In genomic region chr20:62794007-62794724, GRCh38 we compare ENCODE assay signal across 8 cellular contexts. TPM values are rescaled to one million over a fixed set of nuclear protein-coding genes. Genes with fewer than 3 reads are reported as not detected.
DNase-seq lines count a peak whose midpoint lies in the region; ATAC-seq and TF ChIP-seq lines count a peak whose summit lies in the region.

No MANE protein-coding gene starts in this region.

- H3K36me3 ChIP-seq in WERI-Rb-1, result peaks cover 22% of the 10 kb centered on the region
- peaks cover 4% of the 10 kb centered on the region for H3K36me3 ChIP-seq in mammary epithelial cell (ENCODE audit: insufficient read depth, low read length)
- H3K36me3 ChIP-seq in smooth muscle cell (ENCODE audit: low read depth), result no peaks in the 10 kb centered on the region

- TF ChIP-seq CTCF in AG04449 (IDR thresholded peaks at IDR 0.05; ENCODE audit: insufficient read depth, low read length, missing control alignments) (no peak), WERI-Rb-1 (IDR thresholded peaks at IDR 0.05; ENCODE audit: low read depth, low read length) (no peak), mammary epithelial cell (conservative IDR thresholded peaks at IDR 0.05 in 1 of 2, IDR thresholded peaks at IDR 0.05 in 1 of 2; ENCODE audit: extremely low read depth in 1 of 2, insufficient read depth in 1 of 2, low read depth in 1 of 2, low read length in 2 of 2) (no peak), smooth muscle cell (IDR thresholded peaks at IDR 0.05; ENCODE audit: borderline replicate concordance, insufficient read depth, poor library complexity, severe bottlenecking) (no peak)

- H3K4me1 ChIP-seq in mammary epithelial cell (ENCODE audit: insufficient read depth, low read length) (peaks cover 44% of the 10 kb centered on the region), smooth muscle cell (ENCODE audit: low read depth) (peaks cover 10% of the 10 kb centered on the region)

- H3K4me1 Mint-ChIP-seq in immature natural killer cell, result peaks cover 29 to 46% of the 10 kb centered on the region in 2 donors

- H3K36me3 Mint-ChIP-seq in immature natural killer cell, result peaks cover 3 to 6% (median 4%) of the 10 kb centered on the region in 3 donors

- H3K9me3 Mint-ChIP-seq in immature natural killer cell, result no peaks in the 10 kb centered on the region

- H3K4me3 ChIP-seq in AG04449 (ENCODE audit: low read depth, low read length) (peak overlapping the region; percentile 71), WERI-Rb-1 (ENCODE audit: low read depth, low read length) (peak overlapping the region; percentile 78), mammary epithelial cell (replicated peaks in 1 of 3; ENCODE audit: insufficient read depth in 1 of 3, low read depth in 2 of 3, low read length in 3 of 3) (peak overlapping the region; percentile 46 to 66 (median 51)), smooth muscle cell (peak overlapping the region; percentile 77)

- POLR2A ChIA-PET in AG04449 (lab: Yijun Ruan, JAX), result interaction anchor here (2.2 kb wide), 1 partner anchor 21 kb away, joined by 7 read pairs; the partner anchor contains the start of gene COL9A3

- dilution Hi-C loops in mammary epithelial cell (cut with HindIII; ENCODE audit: low sequenced_read_pairs), result loop anchor here (10.0 kb wide), 1 partner anchor 61 kb away; no protein-coding TSS in a partner anchor

- H3K4me2 ChIP-seq in mammary epithelial cell (ENCODE audit: insufficient read depth, low read depth, low read length), result peak overlapping the region; percentile 100
- peak overlapping the region; percentile 97 for H3K4me2 ChIP-seq in smooth muscle cell

- peak overlapping the region; percentile 87 to 92 (median 92) for H3K4me3 Mint-ChIP-seq in immature natural killer cell

- intact Hi-C loops in mammary epithelial cell (cut with micrococcal nuclease), result loop anchor here (5.0 to 10.0 kb wide), 3 partner anchors 211 to 492 kb away; partner anchors contain the start of genes ADRM1, BHLHE23 and CABLES2

- WGBS in mammary epithelial cell (ENCODE audit: low coverage, missing lambda C conversion rate), result 4% methylated on average over 18 of the region's 69 CpGs
- WGBS in smooth muscle cell (ENCODE audit: low lambda C conversion rate), result 4% methylated on average over 58 of the region's 69 CpGs

- H4K20me1 ChIP-seq in mammary epithelial cell (ENCODE audit: insufficient read depth, low read length), result no peaks in the 10 kb centered on the region
- peaks cover 5% of the 10 kb centered on the region for H4K20me1 ChIP-seq in smooth muscle cell (ENCODE audit: low read depth)

- no TSS peak for BruUV-seq in mammary epithelial cell (replicated peaks; lab: Mats Ljungman, UMichigan)

- DNase-seq in AG04449 (ENCODE audit: low read depth, low spot score), result peak; percentile 49
- DNase-seq in NCI-H2171 treated with DMSO at 0.1 percent for 48 hours (lab: John Stamatoyannopoulos, UW), result peak; percentile 96
- peak; percentile 93 for DNase-seq in WERI-Rb-1
- DNase-seq in mammary epithelial cell, result peak; percentile 94
- peak; percentile 97 to 99 (median 98) for DNase-seq in immature natural killer cell
- DNase-seq in smooth muscle cell (lab: John Stamatoyannopoulos, UW; ENCODE audit: unreplicated experiment), result peak; percentile 99

- peaks cover 15 to 22% (median 16%) of the 10 kb centered on the region in 3 donors for H3K27me3 Mint-ChIP-seq in immature natural killer cell (ENCODE audit: low read depth in 3 of 3)

- in situ Hi-C loops in mammary epithelial cell (cut with MboI; ENCODE audit: low sequenced_read_pairs in 2 of 2), result loop anchor here (5.0 to 25.0 kb wide), 2 partner anchors 107 to 127 kb away; no protein-coding TSS in a partner anchor

- H3K27ac ChIP-seq in WERI-Rb-1, result peak overlapping the region; percentile 91
- peak overlapping the region; percentile 61 for H3K27ac ChIP-seq in mammary epithelial cell (ENCODE audit: insufficient read depth, low read depth, low read length)
- H3K27ac ChIP-seq in smooth muscle cell (ENCODE audit: low read depth), result peak overlapping the region; percentile 87

- H3K27me3 ChIP-seq in WERI-Rb-1 (ENCODE audit: insufficient read depth, low read depth, severe bottlenecking) (no peaks in the 10 kb centered on the region), mammary epithelial cell (ENCODE audit: insufficient read depth, low read length) (no peaks in the 10 kb centered on the region), smooth muscle cell (ENCODE audit: low read depth) (no peaks in the 10 kb centered on the region)

- H3F3A ChIP-seq in smooth muscle cell (ENCODE audit: low read depth), result peaks cover 19% of the 10 kb centered on the region

- CTCF ChIA-PET in AG04449 (lab: Yijun Ruan, JAX), result interaction anchor here (0.9 to 10.1 kb wide), 7 partner anchors 8 to 294 kb away, joined by 3 to 262 read pairs (median 5); partner anchors contain the start of gene SLCO4A1
- CTCF ChIA-PET in mammary epithelial cell (lab: Charles Lee; ENCODE audit: low non-redundant PET), result interaction anchor here (0.6 to 0.7 kb wide), 2 partner anchors 90 to 537 kb away, joined by 3 to 4 read pairs; no protein-coding TSS in a partner anchor

- H2AFZ ChIP-seq in mammary epithelial cell (ENCODE audit: low read depth, low read length) (peak overlapping the region; percentile 87), smooth muscle cell (ENCODE audit: low read depth) (peak overlapping the region; percentile 92)

- H3K9ac ChIP-seq in mammary epithelial cell (ENCODE audit: insufficient read depth, low read length) (peak overlapping the region; percentile 42), smooth muscle cell (ENCODE audit: low read depth) (peak overlapping the region; percentile 56)

- peak overlapping the region; percentile 82 to 96 (median 95) for H3K27ac Mint-ChIP-seq in immature natural killer cell

- ATAC-seq in GM18873 (IDR thresholded peaks at IDR 0.05; ENCODE audit: low FRiP score, unreplicated experiment), result peak; percentile 56
- peak; percentile 53 for ATAC-seq in HG03108 (IDR thresholded peaks at IDR 0.05; ENCODE audit: unreplicated experiment)

- H3K9me3 ChIP-seq in WERI-Rb-1 (ENCODE audit: severe bottlenecking) (no peaks in the 10 kb centered on the region), mammary epithelial cell (replicated peaks; ENCODE audit: insufficient read depth, low read length) (no peaks in the 10 kb centered on the region), smooth muscle cell (replicated peaks; ENCODE audit: low read depth) (no peaks in the 10 kb centered on the region)

- H3K79me2 ChIP-seq in mammary epithelial cell (ENCODE audit: insufficient read depth, low read length) (peaks cover 19% of the 10 kb centered on the region), smooth muscle cell (ENCODE audit: low read depth) (no peaks in the 10 kb centered on the region)

RNA-seq across cellular contexts. Expression of gene MRGBP, which starts 2.1 kb away (rescaled TPM):
- total RNA-seq in mammary epithelial cell, result 10 to 100 TPM; 14.6 to 15.7 TPM
- polyA plus RNA-seq in mammary epithelial cell, result 14.1 TPM
- polyA minus RNA-seq in mammary epithelial cell, result 15.3 TPM
- polyA plus RNA-seq in immature natural killer cell, result 10 to 100 TPM; 10.4 to 15.3 (median 12.5) TPM
- 15.5 and 18.2 TPM in 2 replicates for total RNA-seq in smooth muscle cell
- 23.1 and 27.2 TPM in 2 replicates for polyA plus RNA-seq in smooth muscle cell

RNA-seq across cellular contexts. Expression of gene OGFR, which starts 10.5 kb away (rescaled TPM):
- total RNA-seq in mammary epithelial cell (10 to 100 TPM; 12.7 to 30.0 TPM), smooth muscle cell (21.5 and 24.4 TPM in 2 replicates)
- polyA plus RNA-seq in mammary epithelial cell (20.6 TPM), immature natural killer cell (10 to 100 TPM; 21.6 to 75.3 (median 31.3) TPM), smooth muscle cell (53.2 and 61.4 TPM in 2 replicates)
- polyA minus RNA-seq in mammary epithelial cell, result 12.4 TPM

RNA-seq across cellular contexts. Expression of gene COL9A3, which starts 22.7 kb away (rescaled TPM):
- total RNA-seq in mammary epithelial cell (under 1 TPM in 1 of 2 donors, not detected in 1; 0.67 TPM), smooth muscle cell (23.0 and 30.1 TPM in 2 replicates)
- polyA plus RNA-seq in mammary epithelial cell (0.16 TPM), immature natural killer cell (under 1 TPM in 1 of 3 donors, not detected in 2; 0.87 TPM), smooth muscle cell (73.3 and 77.4 TPM in 2 replicates)
- not detected for polyA minus RNA-seq in mammary epithelial cell

Comparison
In these comparisons a context has a peak if more than half of its experiments do, and no peak if none do; other contexts are left out.
1. Peak in every context shown above with its lines: DNase-seq, ATAC-seq, H3K4me3 ChIP-seq and H3K27ac ChIP-seq.
2. DNase-seq: peak in every context shown above with its lines; median percentile 99 in smooth muscle cell; 98 in immature natural killer cell; 96 in NCI-H2171 treated with DMSO at 0.1 percent for 48 hours; 94 in mammary epithelial cell; 93 in WERI-Rb-1; 49 in AG04449.
3. RNA of gene COL9A3, which starts 22.7 kb away (polyA plus RNA-seq): 73.3 to 77.4 TPM in smooth muscle cell; 0.16 TPM in mammary epithelial cell (single experiment) and 0.87 TPM in immature natural killer cell; every median in the first group is over 10 times any median in the second.